16 cellular contexts compared by ENCODE assay signal in the genomic region with DNA sequence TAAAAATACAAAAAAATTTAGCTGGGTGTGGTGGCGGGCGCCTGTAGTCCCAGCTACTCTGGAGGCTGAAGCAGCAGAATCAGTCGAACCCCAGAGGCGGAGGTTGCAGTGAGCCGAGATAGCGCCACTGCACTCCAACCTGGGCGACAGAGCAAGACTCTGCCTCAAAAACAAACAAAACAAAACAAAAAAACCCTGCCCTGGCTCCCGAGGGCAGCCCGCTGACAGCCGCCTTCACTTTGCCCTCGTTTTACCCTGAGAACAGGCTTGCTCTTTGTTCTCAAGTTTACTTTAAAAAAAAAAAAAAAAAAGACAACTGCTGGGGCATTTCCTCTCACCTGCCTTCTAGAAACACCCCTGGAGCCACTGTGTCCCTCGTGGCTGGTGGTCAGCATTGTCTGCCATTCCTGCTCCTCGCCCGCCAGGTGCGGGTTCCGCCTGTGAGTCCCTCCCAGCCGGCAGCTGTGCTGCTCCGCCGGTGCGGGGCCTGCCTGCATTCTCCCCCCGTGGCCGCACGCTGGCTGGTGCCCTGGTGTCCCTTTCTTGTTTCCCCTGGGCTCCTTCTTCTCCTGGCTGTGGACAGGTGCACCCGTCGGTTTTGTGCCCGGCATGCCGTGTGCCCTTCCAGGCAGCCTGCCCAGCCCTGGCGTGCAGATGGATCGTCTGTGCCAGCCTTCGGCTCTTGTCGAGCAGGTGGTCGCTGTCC.
A peak's percentile ranks its signal among the peaks of the same experiment; 100 is the strongest.
DNase-seq lines count a peak whose midpoint lies in the region; ATAC-seq lines count a peak whose summit lies in the region.
"Had no signal": no experiment of that assay in that cellular context is flagged by ENCODE, and none has a peak within 500 bp of the region (broad histone marks: within the 10 kb centered on the region; RNA-seq: fewer than 3 reads in every experiment).

No MANE protein-coding gene starts in this region.

- no peak overlapping the region for H3K4me3 ChIP-seq in right cardiac atrium (ENCODE audit: low read length)
- H3K4me3 ChIP-seq: adrenal gland, SK-N-MC, tibial nerve had no signal

- no peak overlapping the region for H3K27ac ChIP-seq in right cardiac atrium (ENCODE audit: low read length)
- H3K27ac ChIP-seq: adrenal gland, SK-N-MC, tibial nerve had no signal

- no peak for ATAC-seq in right cardiac atrium
- ATAC-seq in stimulated activated naive B cell treated with anti-CD40 and anti-IgM and Interleukin-4, amounts not matched to agents 10 μg/mL and 1 μg/mL and 100 μg/mL, for 72 hours (replicated peaks): no peak
- ATAC-seq in activated CD4-positive, alpha-beta T cell treated with anti-CD3 and anti-CD28 coated beads for 36 hours: no peak
- no peak for ATAC-seq in HG03565 (IDR thresholded peaks at IDR 0.05; ENCODE audit: unreplicated experiment)

- H3K4me3 Mint-ChIP-seq in stimulated activated naive B cell treated with anti-CD40 and anti-IgM and Interleukin-4, amounts not matched to agents 10 μg/mL and 1 μg/mL and 100 μg/mL, for 72 hours: no peak overlapping the region
- no peak overlapping the region for H3K4me3 Mint-ChIP-seq in activated CD4-positive, alpha-beta T cell treated with anti-CD3 and anti-CD28 coated beads for 36 hours
- H3K4me3 Mint-ChIP-seq: activated B cell treated with CpG ODN at 0.5 μM for 24 hours, neural crest cell had no signal

- no peaks in the 10 kb centered on the region for H3K9me3 ChIP-seq in right cardiac atrium (ENCODE audit: control insufficient read depth, low read length)
- H3K9me3 ChIP-seq: adrenal gland, tibial nerve had no signal

- POLR2A ChIA-PET in activated CD4-positive, alpha-beta T cell treated with anti-CD3 and anti-CD28 coated beads for 36 hours (lab: Charles Lee): no interaction called here

- intact Hi-C loops in right cardiac atrium (cut with DNase I): no loop called here
- intact Hi-C loops in activated CD4-positive, alpha-beta T cell treated with anti-CD3 and anti-CD28 coated beads for 36 hours (cut with DNase I, micrococcal nuclease): no loop called here

- peaks cover 53 to 60% of the 10 kb centered on the region in 2 donors for H3K36me3 Mint-ChIP-seq in stimulated activated naive B cell treated with anti-CD40 and anti-IgM and Interleukin-4, amounts not matched to agents 10 μg/mL and 1 μg/mL and 100 μg/mL, for 72 hours
- H3K36me3 Mint-ChIP-seq in activated CD4-positive, alpha-beta T cell treated with anti-CD3 and anti-CD28 coated beads for 36 hours (ENCODE audit: low read depth): peaks cover 29% of the 10 kb centered on the region

- H3K4me1 ChIP-seq in right cardiac atrium (ENCODE audit: control insufficient read depth, insufficient read depth, low read length): no peaks in the 10 kb centered on the region
- H3K4me1 ChIP-seq: adrenal gland, tibial nerve had no signal

- no peaks in the 10 kb centered on the region for H3K27me3 Mint-ChIP-seq in stimulated activated naive B cell treated with anti-CD40 and anti-IgM and Interleukin-4, amounts not matched to agents 10 μg/mL and 1 μg/mL and 100 μg/mL, for 72 hours
- no peaks in the 10 kb centered on the region for H3K27me3 Mint-ChIP-seq in activated CD4-positive, alpha-beta T cell treated with anti-CD3 and anti-CD28 coated beads for 36 hours
- H3K27me3 Mint-ChIP-seq: activated B cell treated with CpG ODN at 0.5 μM for 24 hours had no signal

- 86% methylated on average over 32 of the region's 32 CpGs for WGBS in right cardiac atrium

- peak overlapping the region; percentile 37 for H3K27ac Mint-ChIP-seq in stimulated activated naive B cell treated with anti-CD40 and anti-IgM and Interleukin-4, amounts not matched to agents 10 μg/mL and 1 μg/mL and 100 μg/mL, for 72 hours
- no peak overlapping the region for H3K27ac Mint-ChIP-seq in activated CD4-positive, alpha-beta T cell treated with anti-CD3 and anti-CD28 coated beads for 36 hours

- DNase-seq in NCI-H1436 (lab: John Stamatoyannopoulos, UW) (peak; percentile 44), NCI-H1436 treated with DMSO at 0.1 percent for 48 hours (lab: John Stamatoyannopoulos, UW) (no peak), NCI-H748 treated with DMSO at 0.1 percent for 48 hours (lab: John Stamatoyannopoulos, UW) (peak; percentile 31), right cardiac atrium (peak in 2 of 3 donors; percentile 54 to 58), HPDE6-E6E7 (ENCODE audit: extremely low spot score) (no peak)
- no peak for DNase-seq in stimulated activated naive B cell treated with anti-CD40 and anti-IgM and Interleukin-4, amounts not matched to agents 10 μg/mL and 1 μg/mL and 100 μg/mL, for 72 hours
- DNase-seq in activated CD4-positive, alpha-beta T cell treated with anti-CD3 and anti-CD28 coated beads for 36 hours: no peak
- DNase-seq: 8988T; activated B cell treated with CpG ODN at 0.5 μM for 24 hours; adrenal gland; DMS 273 treated with DMSO at 0.1 percent for 48 hours; NK-92 treated with Interleukin-12 subunit alpha and Interleukin-12 subunit beta, amount 100 ng/mL, for 24 hours had no signal

- H3K9me3 Mint-ChIP-seq in stimulated activated naive B cell treated with anti-CD40 and anti-IgM and Interleukin-4, amounts not matched to agents 10 μg/mL and 1 μg/mL and 100 μg/mL, for 72 hours: no peaks in the 10 kb centered on the region
- H3K9me3 Mint-ChIP-seq in activated CD4-positive, alpha-beta T cell treated with anti-CD3 and anti-CD28 coated beads for 36 hours (ENCODE audit: low read depth): no peaks in the 10 kb centered on the region
- H3K9me3 Mint-ChIP-seq: activated B cell treated with CpG ODN at 0.5 μM for 24 hours, neural crest cell had no signal

- H3K4me1 Mint-ChIP-seq in stimulated activated naive B cell treated with anti-CD40 and anti-IgM and Interleukin-4, amounts not matched to agents 10 μg/mL and 1 μg/mL and 100 μg/mL, for 72 hours: peaks cover 0 to 4% of the 10 kb centered on the region in 2 donors
- no peaks in the 10 kb centered on the region for H3K4me1 Mint-ChIP-seq in activated CD4-positive, alpha-beta T cell treated with anti-CD3 and anti-CD28 coated beads for 36 hours
- H3K4me1 Mint-ChIP-seq: activated B cell treated with CpG ODN at 0.5 μM for 24 hours, neural crest cell had no signal

- CTCF ChIA-PET in activated CD4-positive, alpha-beta T cell treated with anti-CD3 and anti-CD28 coated beads for 36 hours (lab: Charles Lee): no interaction called here

- H3K27me3 ChIP-seq in right cardiac atrium (ENCODE audit: control insufficient read depth, insufficient read depth): no peaks in the 10 kb centered on the region
- H3K27me3 ChIP-seq: adrenal gland, tibial nerve had no signal

Comparison
In these comparisons a context has a peak if more than half of its experiments do, and no peak if none do; other contexts are left out.
1. DNase-seq: peak in NCI-H1436 (single experiment), NCI-H748 treated with DMSO at 0.1 percent for 48 hours (single experiment) and right cardiac atrium (2 of 3); none in NCI-H1436 treated with DMSO at 0.1 percent for 48 hours (single experiment), stimulated activated naive B cell treated with anti-CD40 and anti-IgM and Interleukin-4, amounts not matched to agents 10 μg/mL and 1 μg/mL and 100 μg/mL, for 72 hours (single experiment), activated CD4-positive, alpha-beta T cell treated with anti-CD3 and anti-CD28 coated beads for 36 hours (single experiment) and HPDE6-E6E7 (single experiment).